Comparison of ENCODE assay signal across 8 cellular contexts in genomic region chr17:78716292-78716691, GRCh38.
DNase-seq lines count a peak whose midpoint lies in the region; ATAC-seq and TF ChIP-seq lines count a peak whose summit lies in the region.

No MANE protein-coding gene starts in this region.

- no peak overlapping the region for H3K14ac ChIP-seq in mesenchymal stem cell (ENCODE audit: low read length in 2 of 2)

- ATAC-seq in Right ventricle myocardium inferior (no peak), HG03139 (IDR thresholded peaks at IDR 0.05; ENCODE audit: unreplicated experiment) (no peak)
- ATAC-seq in activated naive CD8-positive, alpha-beta T cell treated with anti-CD3 and anti-CD28 coated beads, Interleukin-2, amount 10 ng/mL, durations not matched to agents 7 days and 5 days (ENCODE audit: low read depth): no peak

- intact Hi-C loops in Right ventricle myocardium inferior (cut with DNase I) (loop anchor here (5.0 kb wide), 2 partner anchors 81 to 121 kb away; no protein-coding TSS in a partner anchor), transverse colon (cut with DNase I; ENCODE audit: low total_unique reads) (no loop called here)

- H3K18ac ChIP-seq in mesenchymal stem cell (ENCODE audit: low read depth in 1 of 2, low read length in 2 of 2): no peak overlapping the region

- H3K27ac ChIP-seq in right atrium auricular region: peak overlapping the region; percentile 67 to 82
- H3K27ac ChIP-seq in mesenchymal stem cell (ENCODE audit: low read length, poor library complexity, severe bottlenecking): no peak overlapping the region
- H3K27ac ChIP-seq in transverse colon: peak overlapping the region in 3 of 4 donors; percentile 49 to 87 (median 83)

- peaks cover 6% of the 10 kb centered on the region for H3K36me3 Mint-ChIP-seq in activated naive CD8-positive, alpha-beta T cell treated with anti-CD3 and anti-CD28 coated beads, Interleukin-2, amount 10 ng/mL, durations not matched to agents 7 days and 5 days

- TF ChIP-seq CTCF in right atrium auricular region (IDR thresholded peaks at IDR 0.05): no peak
- no peak for TF ChIP-seq CTCF in transverse colon (IDR thresholded peaks at IDR 0.05)

- H2BK12ac ChIP-seq in mesenchymal stem cell (ENCODE audit: low read length in 2 of 2): no peak overlapping the region

- H4K91ac ChIP-seq in mesenchymal stem cell (ENCODE audit: low read length): no peak overlapping the region

- in situ Hi-C loops in transverse colon (cut with MboI; ENCODE audit: low pct_ligation_motif_present in 1 of 4, low pct_unique_long_range_greater_than_20kb in 1 of 4, low sequenced_read_pairs in 3 of 4): loop anchor here in 1 of 4 donors (25.0 kb wide), 1 partner anchor 204 kb away; no protein-coding TSS in a partner anchor

- H3K4ac ChIP-seq in mesenchymal stem cell (ENCODE audit: low read depth in 1 of 2, low read length in 2 of 2): no peak overlapping the region

- H3K4me1 Mint-ChIP-seq in activated naive CD8-positive, alpha-beta T cell treated with anti-CD3 and anti-CD28 coated beads, Interleukin-2, amount 10 ng/mL, durations not matched to agents 7 days and 5 days: peaks cover 65% of the 10 kb centered on the region

- no peak overlapping the region for H3K27ac Mint-ChIP-seq in activated naive CD8-positive, alpha-beta T cell treated with anti-CD3 and anti-CD28 coated beads, Interleukin-2, amount 10 ng/mL, durations not matched to agents 7 days and 5 days

- no peak overlapping the region for H3K23ac ChIP-seq in mesenchymal stem cell (ENCODE audit: low read length in 2 of 2)

- no peak overlapping the region for H2AK5ac ChIP-seq in mesenchymal stem cell (ENCODE audit: low read length, severe bottlenecking)

- H3K9me3 ChIP-seq in right atrium auricular region: no peaks in the 10 kb centered on the region
- H3K9me3 ChIP-seq in mesenchymal stem cell (ENCODE audit: control insufficient read depth, low read length): no peaks in the 10 kb centered on the region
- no peaks in the 10 kb centered on the region for H3K9me3 ChIP-seq in transverse colon

- no peak for TF ChIP-seq EP300 in transverse colon (IDR thresholded peaks at IDR 0.05; ENCODE audit: low read depth)

- no peak overlapping the region for H4K8ac ChIP-seq in mesenchymal stem cell (ENCODE audit: low read length)

- H3K4me3 Mint-ChIP-seq in activated naive CD8-positive, alpha-beta T cell treated with anti-CD3 and anti-CD28 coated beads, Interleukin-2, amount 10 ng/mL, durations not matched to agents 7 days and 5 days: peak overlapping the region; percentile 1

- H2AFZ ChIP-seq in mesenchymal stem cell (ENCODE audit: low read depth, low read length): no peak overlapping the region

- no peaks in the 10 kb centered on the region for H3K36me3 ChIP-seq in right atrium auricular region
- H3K36me3 ChIP-seq in mesenchymal stem cell (ENCODE audit: control insufficient read depth in 1 of 2, insufficient read depth in 2 of 2, low read depth in 1 of 2, low read length in 2 of 2): no peaks in the 10 kb centered on the region
- H3K36me3 ChIP-seq in transverse colon: no peaks in the 10 kb centered on the region

- peak overlapping the region; percentile 82 for H3K9ac ChIP-seq in mesenchymal stem cell (ENCODE audit: low read length)

- no peaks in the 10 kb centered on the region for H3K27me3 Mint-ChIP-seq in activated naive CD8-positive, alpha-beta T cell treated with anti-CD3 and anti-CD28 coated beads, Interleukin-2, amount 10 ng/mL, durations not matched to agents 7 days and 5 days

- WGBS in mesenchymal stem cell: 93% methylated on average over 1 of the region's 1 CpG
- 42 to 49% methylated on average over 1 of the region's 1 CpG for WGBS in transverse colon (ENCODE audit: low coverage in 1 of 2), 2 donors

- no peak overlapping the region for H3K4me2 ChIP-seq in mesenchymal stem cell (ENCODE audit: low read length, poor library complexity, severe bottlenecking)

- no peak overlapping the region for H2BK15ac ChIP-seq in mesenchymal stem cell (ENCODE audit: low read depth, poor library complexity, severe bottlenecking)

- H3K4me3 ChIP-seq in right atrium auricular region: peak overlapping the region in 1 of 2 donors; percentile 53
- H3K4me3 ChIP-seq in mesenchymal stem cell (ENCODE audit: insufficient read depth in 1 of 2, low read depth in 1 of 2, low read length in 2 of 2): peak overlapping the region in 1 of 2 experiments; percentile 84
- H3K4me3 ChIP-seq in transverse colon: no peak overlapping the region

- DNase-seq in right atrium auricular region (ENCODE audit: low spot score) (no peak), Right ventricle myocardium inferior (ENCODE audit: missing footprints) (no peak), mesenchymal stem cell (no peak), transverse colon (no peak), NCI-H2107 (lab: John Stamatoyannopoulos, UW) (no peak)
- DNase-seq in activated naive CD8-positive, alpha-beta T cell treated with anti-CD3 and anti-CD28 coated beads, Interleukin-2, amount 10 ng/mL, durations not matched to agents 7 days and 5 days: no peak
- DNase-seq in activated CD4-positive, alpha-beta T cell treated with anti-CD3 and anti-CD28 coated beads for 4 hours: no peak

- POLR2A ChIA-PET in activated naive CD8-positive, alpha-beta T cell treated with anti-CD3 and anti-CD28 coated beads, Interleukin-2, amount 10 ng/mL, durations not matched to agents 7 days and 5 days (lab: Charles Lee): interaction anchor here (0.5 to 1.3 kb wide), 3 partner anchors 10 to 30 kb away, joined by 3 to 5 read pairs (median 3); no protein-coding TSS in a partner anchor

- H3K27me3 ChIP-seq in right atrium auricular region (no peaks in the 10 kb centered on the region), mesenchymal stem cell (ENCODE audit: control insufficient read depth in 1 of 2, insufficient read depth in 1 of 2, low read length in 2 of 2) (no peaks in the 10 kb centered on the region), transverse colon (no peaks in the 10 kb centered on the region)

- no peak overlapping the region for H2BK120ac ChIP-seq in mesenchymal stem cell (ENCODE audit: low read depth, low read length)

- peaks cover 19% of the 10 kb centered on the region for H3K79me1 ChIP-seq in mesenchymal stem cell (replicated peaks; ENCODE audit: low read length, poor library complexity, severe bottlenecking)

- no peaks in the 10 kb centered on the region for H3K9me3 Mint-ChIP-seq in activated naive CD8-positive, alpha-beta T cell treated with anti-CD3 and anti-CD28 coated beads, Interleukin-2, amount 10 ng/mL, durations not matched to agents 7 days and 5 days

- H2BK5ac ChIP-seq in mesenchymal stem cell (ENCODE audit: low read depth, low read length, poor library complexity, severe bottlenecking): no peak overlapping the region

- H3K4me1 ChIP-seq in right atrium auricular region (peaks cover 0 to 62% of the 10 kb centered on the region in 2 donors), mesenchymal stem cell (ENCODE audit: control insufficient read depth, insufficient read depth, low read depth, low read length) (peaks cover 16% of the 10 kb centered on the region), transverse colon (peaks cover 52 to 73% (median 59%) of the 10 kb centered on the region in 4 donors)

- TF ChIP-seq POLR2A in transverse colon (IDR thresholded peaks at IDR 0.05): no peak
